25 cellular contexts compared by ENCODE assay signal in genomic region chr1:113207019-113207418, GRCh38.
A peak's percentile ranks its signal among the peaks of the same experiment; 100 is the strongest.
DNase-seq lines count a peak whose midpoint lies in the region; ATAC-seq, FAIRE-seq and TF ChIP-seq lines count a peak whose summit lies in the region.
"Had no signal": no experiment of that assay in that cellular context is flagged by ENCODE, and none has a peak within 500 bp of the region (broad histone marks: within the 10 kb centered on the region; RNA-seq: fewer than 3 reads in every experiment).

No MANE protein-coding gene starts in this region.

- POLR2A ChIA-PET in H1 (lab: Charles Lee; ENCODE audit: partially characterized antibody) (interaction anchor here (0.8 kb wide), 1 partner anchor 29 kb away, joined by 3 read pairs; no protein-coding TSS in a partner anchor), RWPE1 (lab: Yijun Ruan, JAX; ENCODE audit: low non-redundant PET) (no interaction called here)

- H3K27me3 ChIP-seq in H1 (replicated peaks in 1 of 4; ENCODE audit: control insufficient read depth in 3 of 4, extremely low read depth in 1 of 4, insufficient read depth in 3 of 4, low read length in 3 of 4), result no peaks in the 10 kb centered on the region
- H3K27me3 ChIP-seq in mesendoderm (ENCODE audit: insufficient read depth, low read length, poor library complexity), result no peaks in the 10 kb centered on the region
- H3K27me3 ChIP-seq: cardiac muscle cell had no signal

- H3K79me2 ChIP-seq in H1 (ENCODE audit: control insufficient read depth in 1 of 2, insufficient read depth in 2 of 2, low read length in 2 of 2), result no peaks in the 10 kb centered on the region
- H3K79me2 ChIP-seq in mesendoderm (ENCODE audit: control insufficient read depth, insufficient read depth, low read length), result no peaks in the 10 kb centered on the region

- no peak for TF ChIP-seq EP300 in Ishikawa (IDR thresholded peaks at IDR 0.05; ENCODE audit: borderline replicate concordance)
- no peak for TF ChIP-seq EP300 in H1 (IDR thresholded peaks at IDR 0.05; ENCODE audit: borderline replicate concordance in 1 of 2, low read depth in 2 of 2, low read length in 2 of 2)

- peak; percentile 48 for DNase-seq in DMS79 treated with DMSO at 0.1 percent for 48 hours (lab: John Stamatoyannopoulos, UW)
- DNase-seq in H1 (ENCODE audit: low read depth in 1 of 2, low spot score in 2 of 2), result no peak
- DNase-seq in mesendoderm, result peak; percentile 46
- no peak for DNase-seq in GM19238 (ENCODE audit: insufficient read length, low spot score)
- DNase-seq in RWPE1 (ENCODE audit: low spot score), result no peak
- DNase-seq in GM19240 (ENCODE audit: insufficient read length, low spot score), result no peak
- DNase-seq: activated CD4-positive, alpha-beta memory T cell treated with anti-CD3 and anti-CD28 coated beads, Interleukin-2, amount 10 ng/mL, durations not matched to agents 7 days and 5 days; activated CD4-positive, CD25-positive, alpha-beta regulatory T cell; activated naive CD4-positive, alpha-beta T cell; activated T-cell treated with anti-CD3 and anti-CD28 coated beads, Interleukin-2, amount 50 U/mL, for 1 hour; amniotic stem cell; dermis blood vessel endothelial cell; DMS153; foreskin fibroblast; hippocampal formation; natural killer cell; NCI-H146; stimulated activated CD4-positive, alpha-beta T cell treated with anti-CD3 and anti-CD28 coated beads, Interleukin-1b, Interleukin-23, amount 100 ng/mL, for 48 hours; stimulated activated naive B cell treated with anti-CD40 and anti-IgM and Interleukin-4, amounts not matched to agents 10 μg/mL and 1 μg/mL and 100 μg/mL, for 72 hours; tibial artery had no signal

- ATAC-seq in GM21381 (IDR thresholded peaks at IDR 0.05; ENCODE audit: unreplicated experiment), result no peak
- ATAC-seq: natural killer cell; stimulated activated naive B cell treated with anti-CD40 and anti-IgM and Interleukin-4, amounts not matched to agents 10 μg/mL and 1 μg/mL and 100 μg/mL, for 72 hours had no signal

- TF ChIP-seq POLR2A in H1 (IDR thresholded peaks at IDR 0.05; ENCODE audit: control extremely low read depth in 1 of 2, low read depth in 2 of 2, low read length in 2 of 2), result no peak

- H2BK12ac ChIP-seq in H1 (ENCODE audit: low read depth, low read length), result no peak overlapping the region

- WGBS in H1 (ENCODE audit: extremely low coverage in 1 of 2, insufficient coverage in 1 of 2, insufficient read length in 1 of 2, insufficient replicate concordance in 2 of 2, low coverage in 1 of 2, low lambda C conversion rate in 2 of 2, missing lambda C conversion rate in 1 of 2), 2 experiments, result 41% methylated on average over 2 of the region's 2 CpGs; no CpG with 5 or more reads in 1 of the 2 experiments
- no CpG with 5 or more reads among the region's 2 CpGs for WGBS in mesendoderm (ENCODE audit: extremely low coverage, insufficient coverage, low lambda C conversion rate)

- no peak overlapping the region for H2BK20ac ChIP-seq in H1 (ENCODE audit: low read length)

- H3K79me1 ChIP-seq in H1 (ENCODE audit: low read depth, low read length), result no peaks in the 10 kb centered on the region
- no peaks in the 10 kb centered on the region for H3K79me1 ChIP-seq in mesendoderm (ENCODE audit: low read length)

- H3K4me1 ChIP-seq in H1 (replicated peaks in 1 of 4; ENCODE audit: control insufficient read depth in 3 of 4, insufficient read depth in 4 of 4, low read length in 3 of 4) (peaks cover 0 to 5% (median 0%) of the 10 kb centered on the region in 4 experiments; a peak in 1 of 7 replicates), mesendoderm (ENCODE audit: control insufficient read depth, low read depth, low read length) (peaks cover 14% of the 10 kb centered on the region)
- H3K4me1 ChIP-seq: tibial artery had no signal

- H2BK5ac ChIP-seq in H1 (ENCODE audit: low read depth, low read length) (no peak overlapping the region), mesendoderm (ENCODE audit: low read length) (no peak overlapping the region)

- no peak overlapping the region for H3K14ac ChIP-seq in H1 (ENCODE audit: insufficient read length)

- H3K23ac ChIP-seq in H1 (ENCODE audit: insufficient read length) (no peak overlapping the region), mesendoderm (ENCODE audit: low read length) (no peak overlapping the region)

- no peaks in the 10 kb centered on the region for H3K9me3 ChIP-seq in H1 (ENCODE audit: insufficient read depth in 2 of 2, low read depth in 1 of 2, low read length in 1 of 2)
- H3K9me3 ChIP-seq: HAP-1 had no signal

- no peak overlapping the region for H3K18ac ChIP-seq in H1 (ENCODE audit: extremely low read depth, low read length)
- H3K18ac ChIP-seq in mesendoderm (ENCODE audit: low read length), result no peak overlapping the region

- no peak overlapping the region for H3K4ac ChIP-seq in H1 (replicated peaks; ENCODE audit: insufficient read length, low read depth, low read length)
- H3K4ac ChIP-seq in mesendoderm (ENCODE audit: low read depth, low read length), result no peak overlapping the region

- H3K27ac ChIP-seq in H1 (ENCODE audit: low read depth, low read length), result no peak overlapping the region
- H3K27ac ChIP-seq in mesendoderm (ENCODE audit: low read depth, low read length), result no peak overlapping the region
- H3K27ac ChIP-seq in RWPE1, result no peak overlapping the region
- H3K27ac ChIP-seq: cardiac muscle cell, SK-N-MC, tibial artery had no signal

- H4K8ac ChIP-seq in H1 (ENCODE audit: extremely low read depth, insufficient read depth, low read length) (no peak overlapping the region; the same call in 1 of the 2 replicates), mesendoderm (ENCODE audit: low read depth, low read length) (no peak overlapping the region)

- TF ChIP-seq CTCF in H1 (IDR thresholded peaks at IDR 0.05; ENCODE audit: control extremely low read depth in 1 of 3, insufficient read depth in 1 of 3, low read depth in 1 of 3, low read length in 3 of 3), result no peak
- no peak for TF ChIP-seq CTCF in RWPE1 (conservative IDR thresholded peaks at IDR 0.05; ENCODE audit: low read depth)

- TF ChIP-seq RAD21 in Ishikawa (IDR thresholded peaks at IDR 0.05; ENCODE audit: low read depth) (no peak), H1 (IDR thresholded peaks at IDR 0.05 in 1 of 2, conservative IDR thresholded peaks at IDR 0.05 in 1 of 2; ENCODE audit: low read depth in 2 of 2, low read length in 2 of 2) (no peak)

- H2BK120ac ChIP-seq in H1 (replicated peaks; ENCODE audit: low read depth, low read length), result no peak overlapping the region
- no peak overlapping the region for H2BK120ac ChIP-seq in mesendoderm (ENCODE audit: low read depth, low read length)

- CTCF ChIA-PET in H1 (lab: Charles Lee; ENCODE audit: partially characterized antibody) (interaction anchor here (0.6 to 4.4 kb wide), 9 partner anchors 12 to 1848 kb away, joined by 3 to 25 read pairs (median 3); no protein-coding TSS in a partner anchor), RWPE1 (lab: Yijun Ruan, JAX) (no interaction called here)

- H3K56ac ChIP-seq in H1 (replicated peaks; ENCODE audit: insufficient read length, low read depth, low read length) (no peak overlapping the region), mesendoderm (ENCODE audit: low read length) (no peak overlapping the region)

- H3K4me2 ChIP-seq in H1 (ENCODE audit: insufficient read depth in 1 of 2, low read depth in 2 of 2, low read length in 2 of 2), result no peak overlapping the region
- H3K4me2 ChIP-seq in mesendoderm (ENCODE audit: low read length), result no peak overlapping the region

- no peaks in the 10 kb centered on the region for H4K20me1 ChIP-seq in H1 (replicated peaks in 1 of 2; ENCODE audit: control insufficient read depth in 1 of 2, insufficient read depth in 2 of 2, low read length in 2 of 2)

- no peak for FAIRE-seq in H1 (lab: Jason Lieb, UNC)

- H2BK15ac ChIP-seq in H1 (ENCODE audit: low read length) (no peak overlapping the region), mesendoderm (replicated peaks; ENCODE audit: low read depth) (no peak overlapping the region)

- H2AK5ac ChIP-seq in H1 (ENCODE audit: low read depth, low read length) (no peak overlapping the region), mesendoderm (ENCODE audit: low read length) (no peak overlapping the region)

- no peak overlapping the region for H4K5ac ChIP-seq in H1 (ENCODE audit: insufficient read length, low read depth, low read length)
- H4K5ac ChIP-seq in mesendoderm (ENCODE audit: low read length), result no peak overlapping the region

- no peaks in the 10 kb centered on the region for H3K23me2 ChIP-seq in H1 (ENCODE audit: low read depth, low read length)

- H3K9ac ChIP-seq in H1 (replicated peaks in 1 of 4; ENCODE audit: extremely low read depth in 1 of 4, low read depth in 3 of 4, low read length in 3 of 4) (no peak overlapping the region), mesendoderm (ENCODE audit: low read length) (no peak overlapping the region)

- H4K91ac ChIP-seq in H1 (replicated peaks; ENCODE audit: insufficient read length, low read length), result no peak overlapping the region

- H3K4me3 ChIP-seq in H1 (ENCODE audit: extremely low read depth in 1 of 4, insufficient read depth in 2 of 4, low read depth in 3 of 4, low read length in 4 of 4), result no peak overlapping the region
- H3K4me3 ChIP-seq in mesendoderm (ENCODE audit: low read length), result no peak overlapping the region
- H3K4me3 ChIP-seq: cardiac muscle cell, HAP-1, SK-N-MC, tibial artery had no signal

- peak overlapping the region; percentile 48; the same call in 1 of the 2 replicates for H2AFZ ChIP-seq in H1 (ENCODE audit: low read length)

- H3K36me3 ChIP-seq in H1 (ENCODE audit: control insufficient read depth in 2 of 4, insufficient read depth in 4 of 4, low read length in 3 of 4), result no peaks in the 10 kb centered on the region; a peak in 1 of 8 replicates
- H3K36me3 ChIP-seq in mesendoderm (ENCODE audit: control insufficient read depth, insufficient read depth, low read length), result no peaks in the 10 kb centered on the region
- H3K36me3 ChIP-seq: cardiac muscle cell, HAP-1, tibial artery had no signal

TF ChIP-seq in Ishikawa, 13 proteins besides CTCF, POLR2A, EP300 and RAD21 (continues in another document):
- no peak for TF ChIP-seq CEBPB (IDR thresholded peaks at IDR 0.05)
- no peak for TF ChIP-seq TCF12 (IDR thresholded peaks at IDR 0.05; ENCODE audit: low read depth)
- TF ChIP-seq MAX (IDR thresholded peaks at IDR 0.05), result no peak

TF ChIP-seq in H1, 55 proteins besides CTCF, POLR2A, EP300 and RAD21 (continues in another document):
- no peak for TF ChIP-seq POU5F1 (IDR thresholded peaks at IDR 0.05; ENCODE audit: low read depth, low read length)
- no peak for TF ChIP-seq TAF1 (IDR thresholded peaks at IDR 0.05; ENCODE audit: low read depth, low read length)
- no peak for TF ChIP-seq CEBPB (IDR thresholded peaks at IDR 0.05; ENCODE audit: low read depth, low read length)
- TF ChIP-seq JUND (IDR thresholded peaks at IDR 0.05; ENCODE audit: low read length), result no peak
- TF ChIP-seq ASH2L (IDR thresholded peaks at IDR 0.05; ENCODE audit: low read length), result no peak
- no peak for TF ChIP-seq BCL11A (IDR thresholded peaks at IDR 0.05; ENCODE audit: low read depth in 2 of 2, low read length in 2 of 2)
- no peak for TF ChIP-seq RBBP5 (IDR thresholded peaks at IDR 0.05; ENCODE audit: borderline replicate concordance, low read depth, low read length)
- no peak for TF ChIP-seq GTF2F1 (IDR thresholded peaks at IDR 0.05; ENCODE audit: borderline replicate concordance, low read depth, low read length)
- TF ChIP-seq FOSL1 (IDR thresholded peaks at IDR 0.05; ENCODE audit: insufficient read depth, low read depth, low read length), result no peak
- TF ChIP-seq BRCA1 (IDR thresholded peaks at IDR 0.05; ENCODE audit: low read depth, low read length), result no peak

Comparison
In these comparisons a context has a peak if more than half of its experiments do, and no peak if none do; other contexts are left out.
1. DNase-seq: peak in DMS79 treated with DMSO at 0.1 percent for 48 hours (single experiment) and mesendoderm (single experiment); none in H1 (0 of 2), GM19238 (single experiment), RWPE1 (single experiment) and GM19240 (single experiment).